In genomic region chr10:48399056-48399541, GRCh38 we compare ENCODE assay signal across 2 cellular contexts.
TF ChIP-seq lines count a peak whose summit lies in the region.

No MANE protein-coding gene starts in this region.

TF ChIP-seq in IMR-90, 13 proteins besides CTCF, POLR2A, EP300 and RAD21:
- TF ChIP-seq ELK1 (IDR thresholded peaks at IDR 0.05; ENCODE audit: borderline replicate concordance, low read depth, low read length), result no peak

TF ChIP-seq in neural cell, 6 proteins besides CTCF, POLR2A, EP300 and RAD21:
- TF ChIP-seq POLR2AphosphoS5 (IDR thresholded peaks at IDR 0.05), result no peak
- TF ChIP-seq TAF1 (IDR thresholded peaks at IDR 0.05; ENCODE audit: low read depth), result no peak
- no peak for TF ChIP-seq MXI1 (conservative IDR thresholded peaks at IDR 0.05; ENCODE audit: poor library complexity, severe bottlenecking)
- no peak for TF ChIP-seq REST (IDR thresholded peaks at IDR 0.05; ENCODE audit: borderline replicate concordance)
- TF ChIP-seq EZH2 (IDR thresholded peaks at IDR 0.05; ENCODE audit: borderline replicate concordance, insufficient read depth, low read length, poor library complexity, severe bottlenecking), result no peak
- no peak for TF ChIP-seq SMC3 (conservative IDR thresholded peaks at IDR 0.05; ENCODE audit: poor library complexity)
